14 cellular contexts compared by ENCODE assay signal in genomic region chr1:27621067-27621920, GRCh38. TPM values are rescaled to one million over a fixed set of nuclear protein-coding genes. Genes with fewer than 3 reads are reported as not detected.
DNase-seq lines count a peak whose midpoint lies in the region; FAIRE-seq and TF ChIP-seq lines count a peak whose summit lies in the region.
"Had no signal": no experiment of that assay in that cellular context is flagged by ENCODE, and none has a peak within 500 bp of the region (broad histone marks: within the 10 kb centered on the region; RNA-seq: fewer than 3 reads in every experiment).

No MANE protein-coding gene starts in this region.

- H2AFZ ChIP-seq in trophoblast cell (ENCODE audit: insufficient read depth, low read length, poor library complexity): no peak overlapping the region

- H2BK12ac ChIP-seq in trophoblast cell (ENCODE audit: low read length): no peak overlapping the region

- H3K79me1 ChIP-seq in trophoblast cell (ENCODE audit: low read length): no peaks in the 10 kb centered on the region

- H2BK5ac ChIP-seq in trophoblast cell (ENCODE audit: low read depth, low read length, poor library complexity): no peak overlapping the region

- H2AK5ac ChIP-seq in trophoblast cell (ENCODE audit: low read length): no peak overlapping the region

- intact Hi-C loops in head of caudate nucleus (cut with DNase I): no loop called here

- no peak overlapping the region for H3K4me2 ChIP-seq in trophoblast cell (ENCODE audit: low read length)

- no peak overlapping the region for H4K8ac ChIP-seq in trophoblast cell (ENCODE audit: low read depth, low read length)

- TF ChIP-seq POLR2A in GM12891 (IDR thresholded peaks at IDR 0.05; ENCODE audit: low read depth, low read length): no peak; the same call in 1 of the 2 replicates

- no peak overlapping the region for H3K4ac ChIP-seq in trophoblast cell (ENCODE audit: low read depth, low read length)

- H3K4me3 ChIP-seq in cardiac fibroblast (replicated peaks in 1 of 2; ENCODE audit: low read depth in 2 of 2, low read length in 2 of 2) (no peak overlapping the region), trophoblast cell (ENCODE audit: low read depth, low read length) (no peak overlapping the region)
- H3K4me3 ChIP-seq: left ventricle myocardium inferior had no signal

- H3K9me3 ChIP-seq in trophoblast cell (ENCODE audit: insufficient read depth, low read depth, low read length): peaks cover 2% of the 10 kb centered on the region
- H3K9me3 ChIP-seq: left ventricle myocardium inferior had no signal

- no peak overlapping the region for H3K14ac ChIP-seq in trophoblast cell (ENCODE audit: low read length)

- no peaks in the 10 kb centered on the region for H3K79me2 ChIP-seq in trophoblast cell (ENCODE audit: control insufficient read depth, insufficient read depth, low read length, poor library complexity)

- no peaks in the 10 kb centered on the region for H3K4me1 ChIP-seq in trophoblast cell (ENCODE audit: control insufficient read depth in 1 of 2, insufficient read depth in 2 of 2, low read length in 2 of 2)

- WGBS in trophoblast cell (ENCODE audit: extremely low coverage, insufficient coverage, insufficient read length): no CpG with 5 or more reads among the region's 7 CpGs

- FAIRE-seq in GM12891 (lab: Jason Lieb, UNC): peak; percentile 54
- FAIRE-seq: small intestine had no signal

- peak overlapping the region; percentile 44 for H3K9ac ChIP-seq in trophoblast cell (ENCODE audit: low read length)

- H4K91ac ChIP-seq in trophoblast cell (ENCODE audit: low read depth, low read length): no peak overlapping the region

- no peak for DNase-seq in GM12891 (ENCODE audit: insufficient read length, low spot score)
- peak; percentile 68 for DNase-seq in NCI-H226
- DNase-seq in cardiac fibroblast (ENCODE audit: low read depth in 2 of 2): peak; percentile 65 to 69
- DNase-seq in trophoblast cell: no peak
- no peak for DNase-seq in globus pallidus (ENCODE audit: low spot score)
- DNase-seq in head of caudate nucleus: no peak
- DNase-seq in UCSD-AML1 (lab: John Stamatoyannopoulos, UW; ENCODE audit: unreplicated experiment): no peak
- DNase-seq: activated CD4-positive, alpha-beta T cell treated with anti-CD3 and anti-CD28 coated beads, Interleukin-2, amount 10 ng/mL, durations not matched to agents 24 days and 14 days; hippocampal formation; left ventricle myocardium inferior; NCI-H2029 treated with DMSO at 0.1 percent for 48 hours; NK-92 treated with Interleukin-12 subunit alpha and Interleukin-12 subunit beta, amount 100 ng/mL, for 24 hours; occipital lobe; small intestine had no signal

- H4K12ac ChIP-seq in trophoblast cell (ENCODE audit: low read depth, low read length): no peak overlapping the region

- H2BK120ac ChIP-seq in trophoblast cell (ENCODE audit: insufficient read depth, low read length, poor library complexity): no peak overlapping the region

- no peak for TF ChIP-seq CTCF in cardiac fibroblast (IDR thresholded peaks at IDR 0.05; ENCODE audit: low read depth, low read length)

- H3K27ac ChIP-seq in trophoblast cell (ENCODE audit: low read depth, low read length): no peak overlapping the region
- H3K27ac ChIP-seq: left ventricle myocardium inferior had no signal

- H3K27me3 ChIP-seq in trophoblast cell (ENCODE audit: insufficient read depth, low read length): no peaks in the 10 kb centered on the region

- no peak overlapping the region for H3K18ac ChIP-seq in trophoblast cell (ENCODE audit: low read length)

- H3K36me3 ChIP-seq in trophoblast cell (ENCODE audit: control insufficient read depth in 1 of 2, insufficient read depth in 2 of 2, low read length in 2 of 2): no peaks in the 10 kb centered on the region
- H3K36me3 ChIP-seq: left ventricle myocardium inferior had no signal

- H3K23ac ChIP-seq in trophoblast cell (ENCODE audit: low read length): no peak overlapping the region

TF ChIP-seq in GM12891, 5 proteins besides CTCF, POLR2A, EP300 and RAD21:
- TF ChIP-seq TAF1 (IDR thresholded peaks at IDR 0.05; ENCODE audit: low read depth, low read length) (no peak), POU2F2 (IDR thresholded peaks at IDR 0.05; ENCODE audit: low read depth, low read length) (no peak), POLR2AphosphoS5 (IDR thresholded peaks at IDR 0.05; ENCODE audit: low read depth, low read length) (no peak), SPI1 (IDR thresholded peaks at IDR 0.05; ENCODE audit: low read depth, low read length) (no peak), PAX5 (IDR thresholded peaks at IDR 0.05; ENCODE audit: insufficient read depth, low read length, severe bottlenecking) (no peak)

RNA-seq across cellular contexts. Expression of gene FGR, which starts 13.7 kb away (rescaled TPM):
- polyA plus RNA-seq in GM12891 (2012; ENCODE audit: low read depth, missing spikeins): 57.1 TPM
- polyA plus RNA-seq in trophoblast cell (2013): 0.04 TPM in 1 of 2 replicates, not detected in the other

RNA-seq across cellular contexts. Expression of gene AHDC1, which starts 17.4 kb away (rescaled TPM):
- polyA plus RNA-seq in GM12891 (2012; ENCODE audit: low read depth, missing spikeins): 6.8 TPM
- 37.4 and 37.5 TPM in 2 replicates for polyA plus RNA-seq in trophoblast cell (2013)

RNA-seq across cellular contexts. Expression of gene IFI6, which starts 50.7 kb away (rescaled TPM):
- polyA plus RNA-seq in GM12891 (2012; ENCODE audit: low read depth, missing spikeins): 77.6 TPM
- polyA plus RNA-seq in trophoblast cell (2013): 107 and 108 TPM in 2 replicates

Comparison
In these comparisons a context has a peak if more than half of its experiments do, and no peak if none do; other contexts are left out.
1. DNase-seq: peak in NCI-H226 (single experiment) and cardiac fibroblast (2 of 2); none in GM12891 (single experiment), trophoblast cell (0 of 2), globus pallidus (single experiment), head of caudate nucleus (0 of 42) and UCSD-AML1 (single experiment).